8 cellular contexts compared by ENCODE assay signal in the genomic region with DNA sequence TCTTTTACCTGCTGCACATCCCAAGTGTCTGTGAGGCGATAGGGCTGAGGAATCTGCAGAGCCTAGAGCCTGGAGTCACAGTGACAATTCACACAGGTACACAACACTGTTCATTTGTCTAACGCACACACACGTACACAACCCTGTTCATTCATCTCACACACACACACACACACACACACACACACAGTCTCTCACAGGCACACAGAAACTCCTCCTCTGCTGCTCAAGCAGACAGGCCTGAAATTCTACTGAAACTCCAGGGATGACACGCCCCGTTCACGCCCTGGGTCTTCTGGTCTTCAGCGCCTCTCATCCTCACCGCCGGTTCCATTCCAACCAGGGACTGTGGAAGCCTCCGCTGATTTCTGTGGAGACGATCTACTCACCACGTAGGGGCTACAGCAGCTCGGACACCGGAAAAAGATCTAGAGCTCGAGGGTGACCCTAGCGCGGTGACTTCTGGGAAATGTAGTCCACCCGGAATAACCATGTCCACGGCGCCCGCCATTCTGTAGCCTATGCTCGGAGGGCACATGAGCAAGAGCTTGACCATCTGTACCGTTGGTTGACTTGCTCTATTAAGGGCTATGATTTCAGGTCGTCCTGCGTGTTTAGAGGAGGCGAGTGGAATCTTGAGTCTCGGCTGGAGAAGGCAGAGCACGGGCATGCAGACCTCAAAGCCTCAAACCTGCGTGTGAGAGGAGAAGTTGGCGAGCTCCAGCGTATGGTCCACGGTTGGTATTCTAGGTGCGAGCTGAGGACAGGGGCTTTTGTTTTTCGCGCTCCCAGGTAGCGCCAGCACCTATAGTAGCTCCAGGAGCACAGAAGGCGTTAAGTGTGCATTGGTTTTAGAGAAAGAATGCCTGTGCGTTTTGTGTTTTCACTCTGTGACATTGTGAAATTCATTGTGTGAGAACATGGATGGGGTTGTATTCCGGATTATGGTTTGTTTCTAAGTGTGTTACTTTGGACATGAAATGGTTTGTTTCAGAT. TPM values are rescaled to one million over a fixed set of nuclear protein-coding genes. Genes with fewer than 3 reads are reported as not detected.
DNase-seq lines count a peak whose midpoint lies in the region; ATAC-seq and TF ChIP-seq lines count a peak whose summit lies in the region.

No MANE protein-coding gene starts in this region.

- DNase-seq in HPDE6-E6E7 (ENCODE audit: extremely low spot score) (peak; percentile 81), T-helper 22 cell (ENCODE audit: low read depth) (peak; percentile 15), ascending aorta (ENCODE audit: low spot score in 2 of 2) (peak; percentile 8 to 68), right atrium auricular region (ENCODE audit: low spot score) (peak; percentile 69), posterior cingulate gyrus (peak; percentile 79 to 96 (median 86)), tibial nerve (ENCODE audit: low spot score in 2 of 2) (peak; percentile 38 to 62), SKM-1 (lab: John Stamatoyannopoulos, UW; ENCODE audit: unreplicated experiment) (no peak)

- H3K27me3 ChIP-seq in ascending aorta (no peaks in the 10 kb centered on the region), right atrium auricular region (no peaks in the 10 kb centered on the region), tibial nerve (no peaks in the 10 kb centered on the region)

- ATAC-seq in GM18517 (IDR thresholded peaks at IDR 0.05; ENCODE audit: unreplicated experiment), result peak; percentile 49

- TF ChIP-seq POLR2A in tibial nerve (IDR thresholded peaks at IDR 0.05), result no peak

- no peaks in the 10 kb centered on the region for H3K4me1 ChIP-seq in ascending aorta
- H3K4me1 ChIP-seq in right atrium auricular region, result peaks cover 0 to 13% of the 10 kb centered on the region in 2 donors
- peaks cover 0 to 8% (median 0%) of the 10 kb centered on the region in 4 donors for H3K4me1 ChIP-seq in tibial nerve

- no peak overlapping the region for H3K27ac ChIP-seq in ascending aorta
- peak overlapping the region; percentile 68 for H3K27ac ChIP-seq in right atrium auricular region
- H3K27ac ChIP-seq in tibial nerve, result no peak overlapping the region

- H3K9me3 ChIP-seq in ascending aorta (peaks cover 39 to 91% of the 10 kb centered on the region in 2 donors), right atrium auricular region (peaks cover 0 to 19% of the 10 kb centered on the region in 2 donors), tibial nerve (peaks cover 0 to 98% (median 16%) of the 10 kb centered on the region in 4 donors)

- intact Hi-C loops in ascending aorta (cut with DNase I) (no loop called here), posterior cingulate gyrus (cut with DNase I) (loop anchor here (1.0 kb wide), 1 partner anchor 34 kb away; a partner anchor contains a TSS)

- H3K36me3 ChIP-seq in ascending aorta, result no peaks in the 10 kb centered on the region
- H3K36me3 ChIP-seq in right atrium auricular region, result no peaks in the 10 kb centered on the region
- H3K36me3 ChIP-seq in tibial nerve, result peaks cover 0 to 24% (median 0%) of the 10 kb centered on the region in 3 donors

- WGBS in tibial nerve, 2 donors, result 18 to 20% methylated on average over 31 to 39 of the region's 39 CpGs

- TF ChIP-seq EP300 in tibial nerve (IDR thresholded peaks at IDR 0.05), result no peak

- TF ChIP-seq CTCF in ascending aorta (IDR thresholded peaks at IDR 0.05), result no peak
- TF ChIP-seq CTCF in right atrium auricular region (IDR thresholded peaks at IDR 0.05), result no peak
- TF ChIP-seq CTCF in tibial nerve (IDR thresholded peaks at IDR 0.05), result no peak

- H3K4me3 ChIP-seq in ascending aorta (peak overlapping the region; percentile 42 to 60), right atrium auricular region (peak overlapping the region; percentile 61), tibial nerve (peak overlapping the region; percentile 26 to 51 (median 39))

RNA-seq across cellular contexts. Expression of a gene that starts 17.9 kb away (rescaled TPM):
- total RNA-seq in ascending aorta (not detected), right atrium auricular region (1 to 10 TPM; 2.6 to 3.3 TPM), tibial nerve (1 to 10 TPM in 3 of 4 donors, under 1 TPM in 1; 0.90 to 3.7 (median 1.1) TPM)

RNA-seq across cellular contexts. Expression of a gene that starts 33.4 kb away (rescaled TPM):
- total RNA-seq in ascending aorta, result 6.5 TPM
- 1 to 10 TPM; 5.8 to 7.2 TPM for total RNA-seq in right atrium auricular region
- 10 to 100 TPM in 3 of 4 donors, 1 to 10 TPM in 1; 8.7 to 26.9 (median 17.7) TPM for total RNA-seq in tibial nerve

RNA-seq across cellular contexts. Expression of a gene that starts 49.3 kb away (rescaled TPM):
- total RNA-seq in ascending aorta, result 2.6 TPM
- 1 to 10 TPM; 3.0 to 4.1 TPM for total RNA-seq in right atrium auricular region
- total RNA-seq in tibial nerve, result 1 to 10 TPM; 3.6 to 7.3 (median 6.5) TPM

Comparison
In these comparisons a context has a peak if more than half of its experiments do, and no peak if none do; other contexts are left out.
1. H3K27ac ChIP-seq: peak in right atrium auricular region (2 of 2); none in ascending aorta (0 of 2) and tibial nerve (0 of 4).
2. Peak in every context shown above with its lines, with median percentiles within 50 percentile points of each other: H3K4me3 ChIP-seq.